ENCODE assay signal across 25 cellular contexts in the genomic region with DNA sequence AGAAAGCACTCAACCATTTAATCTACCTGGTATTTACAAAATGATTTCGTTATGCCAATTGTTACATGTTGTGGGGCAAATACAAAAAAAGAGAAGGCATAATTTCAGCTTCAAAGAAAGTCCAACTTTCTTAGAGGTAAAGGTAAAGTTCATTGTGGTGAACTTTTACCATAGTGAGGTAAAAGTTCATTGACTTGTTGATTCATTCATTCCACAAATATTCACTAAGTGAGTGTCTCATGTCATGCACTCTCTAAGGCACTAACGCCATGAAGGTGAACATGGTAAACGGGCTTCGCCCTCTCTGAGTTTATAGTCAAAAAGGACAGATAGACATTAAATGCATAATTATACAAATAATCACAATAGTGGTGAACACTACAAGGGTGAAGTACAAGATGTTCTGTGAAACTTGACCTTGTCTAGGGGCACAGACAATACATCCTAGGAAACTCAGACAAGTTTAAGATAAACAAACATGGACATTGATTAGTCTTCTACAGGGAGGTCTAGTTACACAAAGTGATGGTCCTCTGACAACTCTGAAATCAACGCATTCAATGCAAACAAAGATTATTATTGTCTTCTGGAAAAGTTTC.
DNase-seq lines count a peak whose midpoint lies in the region; ATAC-seq, FAIRE-seq and TF ChIP-seq lines count a peak whose summit lies in the region.
"Had no signal": no experiment of that assay in that cellular context is flagged by ENCODE, and none has a peak within 500 bp of the region (broad histone marks: within the 10 kb centered on the region; RNA-seq: fewer than 3 reads in every experiment).

No MANE protein-coding gene starts in this region.

- ATAC-seq in natural killer cell = no peak
- ATAC-seq: CD8-positive, alpha-beta T cell; HCT116 had no signal

- no peak for TF ChIP-seq RAD21 in liver (IDR thresholded peaks at IDR 0.05)

- DNase-seq in RCC 7860 (ENCODE audit: low spot score) = peak; percentile 5
- DNase-seq in kidney tubule cell (ENCODE audit: low spot score) = peak; percentile 20
- DNase-seq in spleen = no peak
- no peak for DNase-seq in natural killer cell
- DNase-seq in HTR-8/SVneo (ENCODE audit: insufficient read length, low spot score) = no peak
- no peak for DNase-seq in ascending aorta (ENCODE audit: low spot score in 2 of 2)
- DNase-seq: Caco-2; CD4-positive, CD25-positive, alpha-beta regulatory T cell; CD8-positive, alpha-beta T cell; DMS153; DND-41; GM23248; H9; HFFc6 had no signal

- no peak for TF ChIP-seq CTCF in HEK293 (tag by site-specific recombination; IDR thresholded peaks at IDR 0.05)
- TF ChIP-seq CTCF in liver (IDR thresholded peaks at IDR 0.05; ENCODE audit: low read depth, low read length, missing input control) = no peak
- no peak for TF ChIP-seq CTCF in spleen (IDR thresholded peaks at IDR 0.05 in 8 of 11, conservative IDR thresholded peaks at IDR 0.05 in 3 of 11)
- no peak for TF ChIP-seq CTCF in natural killer cell (IDR thresholded peaks at IDR 0.05)
- no peak for TF ChIP-seq CTCF in ascending aorta (IDR thresholded peaks at IDR 0.05)

- H3K4me3 ChIP-seq in HEK293 (ENCODE audit: low read depth, low read length) (no peak overlapping the region), liver (ENCODE audit: low read depth in 1 of 3, low read length in 3 of 3) (no peak overlapping the region), spleen (no peak overlapping the region), ascending aorta (no peak overlapping the region)
- H3K4me3 ChIP-seq: BLaER1, GM23248 had no signal

- H3K4me1 Mint-ChIP-seq in natural killer cell = no peaks in the 10 kb centered on the region
- H3K4me1 Mint-ChIP-seq: B cell; CD4-positive, CD25-positive, alpha-beta regulatory T cell had no signal

- intact Hi-C loops in spleen (cut with DNase I; ENCODE audit: low total_unique reads) (no loop called here), natural killer cell (cut with micrococcal nuclease) (no loop called here), ascending aorta (cut with DNase I) (no loop called here)

- WGBS in liver = 58% methylated on average over 5 of the region's 5 CpGs
- WGBS in spleen, 5 donors = 86 to 94% (median 88%) methylated on average over 5 of the region's 5 CpGs

- no peak overlapping the region for H3K4me3 Mint-ChIP-seq in natural killer cell
- H3K4me3 Mint-ChIP-seq: B cell; CD4-positive, CD25-positive, alpha-beta regulatory T cell; CD8-positive, alpha-beta T cell; H9; HFFc6 had no signal

- no peak for TF ChIP-seq POLR2A in spleen (IDR thresholded peaks at IDR 0.05)

- no peak overlapping the region for H3K9ac ChIP-seq in liver (ENCODE audit: low read depth in 1 of 2, low read length in 2 of 2)
- H3K9ac ChIP-seq: BLaER1, GM23248 had no signal

- POLR2A ChIA-PET in HEK293 (lab: Yijun Ruan, JAX) = no interaction called here

- no peaks in the 10 kb centered on the region for H3K9me3 ChIP-seq in HEK293 (ENCODE audit: control insufficient read depth, insufficient read depth, low read depth, low read length)
- H3K9me3 ChIP-seq in liver (ENCODE audit: control insufficient read depth in 4 of 4, low read length in 3 of 4) = no peaks in the 10 kb centered on the region
- H3K9me3 ChIP-seq in spleen = no peaks in the 10 kb centered on the region
- no peaks in the 10 kb centered on the region for H3K9me3 ChIP-seq in ascending aorta
- H3K9me3 ChIP-seq: BLaER1, Caco-2 had no signal

- H3K36me3 ChIP-seq in HEK293 (ENCODE audit: control insufficient read depth in 2 of 2, insufficient read depth in 1 of 2, low read length in 2 of 2) (no peaks in the 10 kb centered on the region), liver (ENCODE audit: control insufficient read depth in 4 of 4, insufficient read depth in 3 of 4, low read depth in 1 of 4, low read length in 3 of 4) (no peaks in the 10 kb centered on the region), spleen (no peaks in the 10 kb centered on the region), ascending aorta (no peaks in the 10 kb centered on the region)
- H3K36me3 ChIP-seq: BLaER1 had no signal

- no peak overlapping the region for H3K27ac Mint-ChIP-seq in natural killer cell
- H3K27ac Mint-ChIP-seq: B cell; CD4-positive, CD25-positive, alpha-beta regulatory T cell; CD8-positive, alpha-beta T cell; H9; HFFc6 had no signal

- no peaks in the 10 kb centered on the region for H3K36me3 Mint-ChIP-seq in natural killer cell
- H3K36me3 Mint-ChIP-seq: CD4-positive, CD25-positive, alpha-beta regulatory T cell; CD8-positive, alpha-beta T cell had no signal

- H3K27me3 Mint-ChIP-seq in natural killer cell (ENCODE audit: low read depth in 2 of 2) = no peaks in the 10 kb centered on the region
- H3K27me3 Mint-ChIP-seq: B cell; CD4-positive, CD25-positive, alpha-beta regulatory T cell had no signal

- CTCF ChIA-PET in HEK293 (lab: Yijun Ruan, JAX) = no interaction called here

- no peaks in the 10 kb centered on the region for H3K4me1 ChIP-seq in HEK293 (ENCODE audit: control insufficient read depth, insufficient read depth, low read length)
- H3K4me1 ChIP-seq in liver (ENCODE audit: control insufficient read depth in 4 of 4, insufficient read depth in 4 of 4, low read length in 3 of 4) = peaks cover 0 to 10% (median 4%) of the 10 kb centered on the region in 4 donors
- H3K4me1 ChIP-seq in spleen = no peaks in the 10 kb centered on the region
- no peaks in the 10 kb centered on the region for H3K4me1 ChIP-seq in ascending aorta
- H3K4me1 ChIP-seq: BLaER1, Caco-2 had no signal

- H3K9me3 Mint-ChIP-seq in natural killer cell = peaks cover 0 to 2% of the 10 kb centered on the region in 2 donors
- H3K9me3 Mint-ChIP-seq: H9, HFFc6 had no signal

- H3K27me3 ChIP-seq in liver (ENCODE audit: control insufficient read depth in 4 of 4, insufficient read depth in 4 of 4, low read length in 3 of 4) (no peaks in the 10 kb centered on the region), spleen (replicated peaks in 1 of 7) (no peaks in the 10 kb centered on the region), ascending aorta (no peaks in the 10 kb centered on the region)
- H3K27me3 ChIP-seq: BLaER1 had no signal

- H3K27ac ChIP-seq in HEK293 (ENCODE audit: extremely low read depth, low read depth, low read length) (no peak overlapping the region), liver (ENCODE audit: low read depth in 1 of 2, low read length in 2 of 2) (no peak overlapping the region), spleen (no peak overlapping the region), ascending aorta (no peak overlapping the region)
- H3K27ac ChIP-seq: 22Rv1, BLaER1, C4-2B, GM23248 had no signal

- FAIRE-seq in RCC 7860 (lab: Jason Lieb, UNC) = peak; percentile 36
- FAIRE-seq in HTR-8/SVneo (lab: Jason Lieb, UNC) = no peak
- FAIRE-seq: A204.1, G401.6, GM12892, H1 had no signal

TF ChIP-seq in HEK293, 187 proteins besides CTCF, POLR2A, EP300 and RAD21:
- TF ChIP-seq PRDM1 (tag by site-specific recombination; IDR thresholded peaks at IDR 0.05) = 0 out of 2 replicates have a peak, but pooled peaks have one; percentile 11
- no peak for TF ChIP-seq ZNF48 (tag by site-specific recombination; IDR thresholded peaks at IDR 0.05)

TF ChIP-seq in liver, 16 proteins besides CTCF, POLR2A, EP300 and RAD21:
- TF ChIP-seq NR2F2 (IDR thresholded peaks at IDR 0.05) (no peak), HNF4G (IDR thresholded peaks at IDR 0.05) (peak; percentile 20), JUND (IDR thresholded peaks at IDR 0.05) (peak in 1 of 2 donors; percentile 61), HNF4A (conservative IDR thresholded peaks at IDR 0.05) (peak; percentile 70 to 73), RXRA (IDR thresholded peaks at IDR 0.05) (peak; percentile 83 to 88)

Comparison
In these comparisons a context has a peak if more than half of its experiments do, and no peak if none do; other contexts are left out.
1. DNase-seq: peak in RCC 7860 (single experiment) and kidney tubule cell (single experiment); none in spleen (single experiment), natural killer cell (single experiment), HTR-8/SVneo (single experiment) and ascending aorta (0 of 2).